ENCODE assay signal across 15 cellular contexts in genomic region chr15:51866751-51867150, GRCh38. TPM values are rescaled to one million over a fixed set of nuclear protein-coding genes. Genes with fewer than 3 reads are reported as not detected.
A peak's percentile ranks its signal among the peaks of the same experiment; 100 is the strongest.
DNase-seq lines count a peak whose midpoint lies in the region; ATAC-seq and TF ChIP-seq lines count a peak whose summit lies in the region.
"Had no signal": no experiment of that assay in that cellular context is flagged by ENCODE, and none has a peak within 500 bp of the region (broad histone marks: within the 10 kb centered on the region; RNA-seq: fewer than 3 reads in every experiment).

No MANE protein-coding gene starts in this region.

- H3K4me3 ChIP-seq in endodermal cell (ENCODE audit: low read length), result no peak overlapping the region
- H3K4me3 ChIP-seq: BLaER1 treated with 17β-estradiol and CSF1 and Interleukin-3, amounts not matched to agents 10 nM and 100 nM; neural progenitor cell; thyroid gland had no signal

- H3K36me3 ChIP-seq in endodermal cell (ENCODE audit: control insufficient read depth, insufficient read depth, low read length), result peaks cover 76% of the 10 kb centered on the region
- H3K36me3 ChIP-seq: neural progenitor cell had no signal

- no peak for ATAC-seq in Right ventricle myocardium superior (ENCODE audit: poor library complexity)

- H3K4me1 ChIP-seq in endodermal cell (ENCODE audit: control insufficient read depth, insufficient read depth, low read length), result no peaks in the 10 kb centered on the region
- H3K4me1 ChIP-seq: neural progenitor cell, thyroid gland had no signal

- no peak overlapping the region for H3K9ac ChIP-seq in endodermal cell (ENCODE audit: extremely low read depth, low read length, poor library complexity, severe bottlenecking)
- H3K9ac ChIP-seq: BLaER1 treated with 17β-estradiol and CSF1 and Interleukin-3, amounts not matched to agents 10 nM and 100 nM; neural progenitor cell had no signal

- no peak for TF ChIP-seq CTCF in endodermal cell (conservative IDR thresholded peaks at IDR 0.05)
- no peak for TF ChIP-seq CTCF in osteocyte (IDR thresholded peaks at IDR 0.05)

- no peak overlapping the region for H3K4me3 Mint-ChIP-seq in activated naive CD4-positive, alpha-beta T cell treated with anti-CD3 and anti-CD28 coated beads, Interleukin-2, amount 10 ng/mL, durations not matched to agents 7 days and 5 days
- H3K4me3 Mint-ChIP-seq in IgD-negative memory B cell (no peak overlapping the region), endodermal cell (no peak overlapping the region), osteocyte (ENCODE audit: unreplicated experiment) (no peak overlapping the region)
- H3K4me3 Mint-ChIP-seq: neural progenitor cell had no signal

- CTCF ChIA-PET in activated naive CD4-positive, alpha-beta T cell treated with anti-CD3 and anti-CD28 coated beads, Interleukin-2, amount 10 ng/mL, durations not matched to agents 7 days and 5 days (lab: Charles Lee), result interaction anchor here (1.5 kb wide), 1 partner anchor 22 kb away, joined by 4 read pairs; no protein-coding TSS in a partner anchor

- no peaks in the 10 kb centered on the region for H3K9me3 Mint-ChIP-seq in activated naive CD4-positive, alpha-beta T cell treated with anti-CD3 and anti-CD28 coated beads, Interleukin-2, amount 10 ng/mL, durations not matched to agents 7 days and 5 days
- no peaks in the 10 kb centered on the region for H3K9me3 Mint-ChIP-seq in IgD-negative memory B cell
- H3K9me3 Mint-ChIP-seq in endodermal cell, result no peaks in the 10 kb centered on the region
- H3K9me3 Mint-ChIP-seq in osteocyte (ENCODE audit: unreplicated experiment), result no peaks in the 10 kb centered on the region
- H3K9me3 Mint-ChIP-seq: neural progenitor cell had no signal

- H3K27ac Mint-ChIP-seq in activated naive CD4-positive, alpha-beta T cell treated with anti-CD3 and anti-CD28 coated beads, Interleukin-2, amount 10 ng/mL, durations not matched to agents 7 days and 5 days, result peak overlapping the region; percentile 1
- H3K27ac Mint-ChIP-seq in IgD-negative memory B cell (peak overlapping the region in 2 of 3 donors; percentile 19 to 73), endodermal cell (peak overlapping the region; percentile 11), osteocyte (ENCODE audit: unreplicated experiment) (peak overlapping the region; percentile 90)
- H3K27ac Mint-ChIP-seq: neural progenitor cell had no signal

- intact Hi-C loops in Right ventricle myocardium superior (cut with DNase I), result no loop called here

- H3K4me1 Mint-ChIP-seq in activated naive CD4-positive, alpha-beta T cell treated with anti-CD3 and anti-CD28 coated beads, Interleukin-2, amount 10 ng/mL, durations not matched to agents 7 days and 5 days, result peaks cover 28% of the 10 kb centered on the region
- H3K4me1 Mint-ChIP-seq in IgD-negative memory B cell (peaks cover under 1 to 7% (median 2%) of the 10 kb centered on the region in 3 donors), endodermal cell (no peaks in the 10 kb centered on the region), osteocyte (ENCODE audit: unreplicated experiment) (peaks cover 53% of the 10 kb centered on the region)

- whole genome bisulfite sequencing in endodermal cell (ENCODE audit: insufficient coverage in 1 of 2, insufficient read length in 1 of 2), 2 experiments, result no CpG with 5 or more reads among the region's 1 CpG

- no peaks in the 10 kb centered on the region for H3K9me3 ChIP-seq in endodermal cell (ENCODE audit: control insufficient read depth, low read length)
- H3K9me3 ChIP-seq: thyroid gland had no signal

- no peak for DNase-seq in activated naive CD4-positive, alpha-beta T cell treated with anti-CD3 and anti-CD28 coated beads, Interleukin-2, amount 10 ng/mL, durations not matched to agents 7 days and 5 days
- no peak for DNase-seq in activated naive CD4-positive, alpha-beta T cell treated with anti-CD3 and anti-CD28 coated beads, Interleukin-2, amount 50 U/mL, for 16 hours
- DNase-seq in endodermal cell (no peak), osteocyte (ENCODE audit: extremely low spot score, unreplicated experiment) (no peak), DMS114 treated with DMSO at 0.1 percent for 48 hours (lab: John Stamatoyannopoulos, UW; ENCODE audit: unreplicated experiment) (no peak), Right ventricle myocardium superior (no peak)
- DNase-seq in activated effector memory CD4-positive, alpha-beta T cell treated with Interleukin-2 at 50 U/mL for 16 hours, result no peak
- DNase-seq: DND-41, mesendoderm, NCI-H2029 treated with DMSO at 0.1 percent for 48 hours, NCI-H510A treated with DMSO at 0.1 percent for 48 hours, thyroid gland had no signal

- no peaks in the 10 kb centered on the region for H3K27me3 ChIP-seq in endodermal cell (ENCODE audit: control insufficient read depth, insufficient read depth, low read length, poor library complexity, severe bottlenecking)
- H3K27me3 ChIP-seq: BLaER1 treated with 17β-estradiol and CSF1 and Interleukin-3, amounts not matched to agents 10 nM and 100 nM; neural progenitor cell; thyroid gland had no signal

- peaks cover 59% of the 10 kb centered on the region for H3K36me3 Mint-ChIP-seq in activated naive CD4-positive, alpha-beta T cell treated with anti-CD3 and anti-CD28 coated beads, Interleukin-2, amount 10 ng/mL, durations not matched to agents 7 days and 5 days
- H3K36me3 Mint-ChIP-seq in IgD-negative memory B cell (peaks cover 9% of the 10 kb centered on the region), endodermal cell (ENCODE audit: low read depth) (peaks cover 55% of the 10 kb centered on the region), osteocyte (ENCODE audit: unreplicated experiment) (peaks cover 41% of the 10 kb centered on the region)

- no peak overlapping the region for H3K27ac ChIP-seq in endodermal cell (ENCODE audit: low read depth, low read length)
- H3K27ac ChIP-seq: BLaER1 treated with 17β-estradiol and CSF1 and Interleukin-3, amounts not matched to agents 10 nM and 100 nM; neural progenitor cell; thyroid gland had no signal

- H3K27me3 Mint-ChIP-seq in activated naive CD4-positive, alpha-beta T cell treated with anti-CD3 and anti-CD28 coated beads, Interleukin-2, amount 10 ng/mL, durations not matched to agents 7 days and 5 days, result no peaks in the 10 kb centered on the region
- H3K27me3 Mint-ChIP-seq in IgD-negative memory B cell, result no peaks in the 10 kb centered on the region
- no peaks in the 10 kb centered on the region for H3K27me3 Mint-ChIP-seq in endodermal cell (ENCODE audit: insufficient read depth)
- no peaks in the 10 kb centered on the region for H3K27me3 Mint-ChIP-seq in osteocyte (ENCODE audit: unreplicated experiment)

RNA-seq across cellular contexts. Expression of gene TMOD3, which starts 37.3 kb away (rescaled TPM):
- 23.4 TPM for polyA plus RNA-seq in IgD-negative memory B cell
- total RNA-seq in endodermal cell (10 to 100 TPM; 39.6 to 44.4 TPM), osteocyte (75.4 and 84.3 TPM in 2 replicates), Right ventricle myocardium superior (17.6 TPM)
- polyA plus RNA-seq in endodermal cell (2013, experiment 1 of 2), result 20.6 TPM
- 21.4 TPM for polyA plus RNA-seq in endodermal cell (2013, experiment 2 of 2)

Comparison
In these comparisons a context has a peak if more than half of its experiments do, and no peak if none do; other contexts are left out.
1. H3K27ac Mint-ChIP-seq: peak in every context shown above with its lines; median percentile 90 in osteocyte; 46 in IgD-negative memory B cell; 11 in endodermal cell; 1 in activated naive CD4-positive, alpha-beta T cell treated with anti-CD3 and anti-CD28 coated beads, Interleukin-2, amount 10 ng/mL, durations not matched to agents 7 days and 5 days.